ENCODE assay signal across 9 cellular contexts in the genomic region with DNA sequence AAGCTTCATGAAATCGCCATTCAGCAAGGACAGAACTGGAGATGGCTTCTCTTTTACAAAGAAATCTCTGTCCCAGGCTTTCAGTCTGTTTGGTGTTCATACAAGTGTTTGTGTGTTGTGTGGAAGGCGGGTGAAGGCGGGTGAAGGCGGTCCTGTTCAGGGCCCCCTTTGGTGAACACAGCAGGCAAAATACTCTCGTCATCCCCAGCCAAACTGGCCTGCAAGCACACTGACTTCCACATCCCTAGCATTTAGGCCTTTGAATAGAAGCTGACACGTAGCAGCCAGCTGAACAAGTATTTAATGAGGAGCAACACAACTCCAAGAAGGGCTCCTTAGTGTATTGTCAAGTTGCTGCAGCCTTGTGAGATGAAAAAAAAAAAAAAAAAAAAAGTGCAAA.
DNase-seq lines count a peak whose midpoint lies in the region; ATAC-seq, FAIRE-seq and TF ChIP-seq lines count a peak whose summit lies in the region.
"Had no signal": no experiment of that assay in that cellular context is flagged by ENCODE, and none has a peak within 500 bp of the region (broad histone marks: within the 10 kb centered on the region; RNA-seq: fewer than 3 reads in every experiment).

No MANE protein-coding gene starts in this region.

- H3K27ac ChIP-seq in AG04450 (ENCODE audit: low read depth, low read length) (peak overlapping the region; percentile 72), Panc1 (ENCODE audit: low read length) (peak overlapping the region; percentile 34; the same call in 1 of the 2 replicates), endothelial cell of umbilical vein (ENCODE audit: insufficient read depth, low read depth, low read length) (peak overlapping the region; percentile 98)

- no peak for TF ChIP-seq POLR2A in endothelial cell of umbilical vein (IDR thresholded peaks at IDR 0.05; ENCODE audit: low read depth, low read length)

- peaks cover 45% of the 10 kb centered on the region for H3K36me3 Mint-ChIP-seq in nephron (ENCODE audit: low read depth)

- in situ Hi-C loops in Panc1 (cut with HindIII; ENCODE audit: low pct_unique_long_range_greater_than_20kb, low sequenced_read_pairs) = no loop called here

- CTCF ChIA-PET in AG04450 (lab: Charles Lee) = interaction anchor here (3.0 kb wide), 1 partner anchor 13 kb away, joined by 11 read pairs; no protein-coding TSS in a partner anchor
- CTCF ChIA-PET in Panc1 (lab: Charles Lee) = no interaction called here
- CTCF ChIA-PET in endothelial cell of umbilical vein (lab: Charles Lee) = interaction anchor here (1.3 to 3.8 kb wide), 7 partner anchors 11 to 638 kb away, joined by 3 to 26 read pairs (median 7); no protein-coding TSS in a partner anchor

- peak overlapping the region; percentile 90 for H3K9ac ChIP-seq in endothelial cell of umbilical vein (replicated peaks; ENCODE audit: extremely low read depth, insufficient read depth, low read length)

- peak overlapping the region; percentile 5 to 40 (median 27) for H3K4me3 Mint-ChIP-seq in nephron

- H3K4me1 Mint-ChIP-seq in nephron = peaks cover 70% of the 10 kb centered on the region

- H3K79me2 ChIP-seq in endothelial cell of umbilical vein (ENCODE audit: control insufficient read depth, insufficient read depth, low read length) = peaks cover 68% of the 10 kb centered on the region

- H3K4me3 ChIP-seq in AG04450 (ENCODE audit: low read depth, low read length) = no peak overlapping the region
- H3K4me3 ChIP-seq in Panc1 (ENCODE audit: low read depth in 2 of 2, low read length in 2 of 2) = no peak overlapping the region
- no peak overlapping the region for H3K4me3 ChIP-seq in endothelial cell of umbilical vein (replicated peaks in 1 of 3; ENCODE audit: insufficient read depth in 1 of 3, low read depth in 1 of 3, low read length in 3 of 3)

- POLR2A ChIA-PET in AG04450 (lab: Yijun Ruan, JAX) (interaction anchor here (1.0 kb wide), 1 partner anchor 31 kb away, joined by 11 read pairs; no protein-coding TSS in a partner anchor), Panc1 (lab: Charles Lee) (interaction anchor here (0.6 to 0.7 kb wide), 2 partner anchors 33 to 376 kb away, joined by 4 to 7 read pairs; no protein-coding TSS in a partner anchor), endothelial cell of umbilical vein (lab: Charles Lee) (interaction anchor here (0.7 to 1.3 kb wide), 4 partner anchors 10 to 339 kb away, joined by 4 to 10 read pairs (median 7); no protein-coding TSS in a partner anchor)

- ATAC-seq in Panc1 (no peak), GM21423 (IDR thresholded peaks at IDR 0.05; ENCODE audit: unreplicated experiment) (no peak), HG02623 (IDR thresholded peaks at IDR 0.05; ENCODE audit: unreplicated experiment) (no peak)

- dilution Hi-C loops in endothelial cell of umbilical vein (cut with MboI; ENCODE audit: extremely low pct_ligation_motif_present, low sequenced_read_pairs) = no loop called here

- no peaks in the 10 kb centered on the region for H3K9me3 Mint-ChIP-seq in nephron

- H4K20me1 ChIP-seq in endothelial cell of umbilical vein (replicated peaks; ENCODE audit: control insufficient read depth, extremely low read depth, insufficient read depth, low read length) = no peaks in the 10 kb centered on the region

- H3K27ac Mint-ChIP-seq in nephron = peak overlapping the region; percentile 87 to 92 (median 89)

- H3K36me3 ChIP-seq in Panc1 (ENCODE audit: control insufficient read depth, insufficient read depth, low read length) = no peaks in the 10 kb centered on the region; the same call in 1 of the 2 replicates
- H3K36me3 ChIP-seq in endothelial cell of umbilical vein (ENCODE audit: control insufficient read depth in 2 of 2, extremely low read depth in 1 of 2, insufficient read depth in 2 of 2, low read length in 2 of 2) = peaks cover 23 to 60% of the 10 kb centered on the region in 2 experiments

- BruUV-seq in Panc1 (replicated peaks; lab: Mats Ljungman, UMichigan) = no TSS peak
- no TSS peak for BruUV-seq in endothelial cell of umbilical vein (replicated peaks; lab: Mats Ljungman, UMichigan)

- intact Hi-C loops in Panc1 (cut with micrococcal nuclease; ENCODE audit: unreplicated experiment) (no loop called here), endothelial cell of umbilical vein (cut with micrococcal nuclease) (loop anchor here (1.0 to 2.0 kb wide), 9 partner anchors 9 to 391 kb away; partner anchors contain the start of gene TGFBR2)

- H3K9me3 ChIP-seq in AG04450 (ENCODE audit: control insufficient read depth, insufficient read depth, low read length) (no peaks in the 10 kb centered on the region), Panc1 (ENCODE audit: control insufficient read depth, insufficient read depth, low read depth, low read length) (no peaks in the 10 kb centered on the region), endothelial cell of umbilical vein (replicated peaks; ENCODE audit: control insufficient read depth, insufficient read depth, low read length) (no peaks in the 10 kb centered on the region)

- H2AFZ ChIP-seq in endothelial cell of umbilical vein (ENCODE audit: low read depth, low read length) = no peak overlapping the region

- H3K4me1 ChIP-seq in Panc1 (ENCODE audit: control insufficient read depth, insufficient read depth, low read length) (no peaks in the 10 kb centered on the region), endothelial cell of umbilical vein (ENCODE audit: control insufficient read depth, extremely low read depth, insufficient read depth, low read length) (peaks cover 85% of the 10 kb centered on the region)

- peaks cover 7% of the 10 kb centered on the region for H3K27me3 Mint-ChIP-seq in nephron (ENCODE audit: low read depth)

- no peak for FAIRE-seq in endothelial cell of umbilical vein (lab: Jason Lieb, UNC)

- peak overlapping the region; percentile 53 for H3K4me2 ChIP-seq in endothelial cell of umbilical vein (ENCODE audit: insufficient read depth, low read length)

- DNase-seq in AG04450 (ENCODE audit: low read depth, low spot score) (no peak), Panc1 (ENCODE audit: low read depth, low spot score) (no peak), endothelial cell of umbilical vein (ENCODE audit: low read depth, low spot score) (peak; percentile 59), NCI-H2107 (lab: John Stamatoyannopoulos, UW) (no peak), NCI-H446 treated with DMSO at 0.1 percent for 48 hours (lab: John Stamatoyannopoulos, UW) (no peak)
- DNase-seq: NCI-H2029 had no signal

- TF ChIP-seq CTCF in AG04450 (IDR thresholded peaks at IDR 0.05; ENCODE audit: low read depth, low read length) (no peak), Panc1 (IDR thresholded peaks at IDR 0.05) (no peak), endothelial cell of umbilical vein (IDR thresholded peaks at IDR 0.05; ENCODE audit: extremely low read depth in 1 of 2, insufficient read depth in 1 of 2, low read depth in 1 of 2, low read length in 2 of 2) (no peak), nephron (IDR thresholded peaks at IDR 0.05; ENCODE audit: unreplicated experiment in 3 of 3) (no peak)

- H3K27me3 ChIP-seq in AG04450 (ENCODE audit: control insufficient read depth, insufficient read depth, low read length) (no peaks in the 10 kb centered on the region), Panc1 (ENCODE audit: control insufficient read depth, insufficient read depth, low read length) (no peaks in the 10 kb centered on the region), endothelial cell of umbilical vein (ENCODE audit: control insufficient read depth in 2 of 2, insufficient read depth in 2 of 2, low read length in 2 of 2) (no peaks in the 10 kb centered on the region)

- no peaks in the 10 kb centered on the region for H3K9me1 ChIP-seq in endothelial cell of umbilical vein (replicated peaks; ENCODE audit: control insufficient read depth, extremely low read depth, insufficient read depth, low read length)

TF ChIP-seq in endothelial cell of umbilical vein, 7 proteins besides CTCF, POLR2A, EP300 and RAD21:
- TF ChIP-seq EZH2 (IDR thresholded peaks at IDR 0.05; ENCODE audit: borderline replicate concordance, low read depth, low read length, severe bottlenecking) (no peak), JUN (IDR thresholded peaks at IDR 0.05; ENCODE audit: borderline replicate concordance, insufficient read depth, insufficient read length, low read depth) (no peak), POLR2AphosphoS5 (IDR thresholded peaks at IDR 0.05; ENCODE audit: insufficient read depth, low read depth, low read length) (no peak), FOS (IDR thresholded peaks at IDR 0.05; ENCODE audit: borderline replicate concordance, insufficient read depth, low read length) (no peak), GATA2 (IDR thresholded peaks at IDR 0.05; ENCODE audit: insufficient read depth, insufficient read length, low read depth, low read length) (no peak), MYC (IDR thresholded peaks at IDR 0.05; ENCODE audit: low read depth, low read length) (no peak), MAX (IDR thresholded peaks at IDR 0.05; ENCODE audit: insufficient read depth, insufficient read length) (no peak)

Comparison
In these comparisons a context has a peak if more than half of its experiments do, and no peak if none do; other contexts are left out.
1. H3K27ac ChIP-seq: peak in every context shown above with its lines; median percentile 98 in endothelial cell of umbilical vein; 72 in AG04450; 34 in Panc1.